ENCODE assay signal across 15 cellular contexts in the genomic region with DNA sequence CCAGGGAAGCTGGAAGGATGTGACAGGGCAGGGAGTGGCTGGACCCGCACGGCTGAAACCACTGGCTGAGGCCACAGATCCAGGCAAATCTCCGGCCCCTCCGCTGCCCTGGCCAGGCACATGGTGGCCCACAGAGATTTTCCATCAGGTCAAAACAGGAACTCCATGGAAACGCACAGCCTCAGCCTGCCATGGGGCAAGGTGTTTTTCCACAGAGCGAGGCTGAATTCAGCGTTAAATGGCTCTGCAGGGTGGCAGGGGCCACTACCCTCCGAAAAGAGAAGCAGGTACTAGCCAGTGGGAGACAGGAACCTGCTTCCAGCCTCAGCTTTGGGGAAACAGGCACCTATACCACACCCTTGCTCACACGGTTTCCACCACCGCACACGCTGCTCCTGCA. TPM values are rescaled to one million over a fixed set of nuclear protein-coding genes. Genes with fewer than 3 reads are reported as not detected.
DNase-seq lines count a peak whose midpoint lies in the region; ATAC-seq and TF ChIP-seq lines count a peak whose summit lies in the region.
"Had no signal": no experiment of that assay in that cellular context is flagged by ENCODE, and none has a peak within 500 bp of the region (broad histone marks: within the 10 kb centered on the region; RNA-seq: fewer than 3 reads in every experiment).

No MANE protein-coding gene starts in this region.

- peaks cover 53 to 91% (median 79%) of the 10 kb centered on the region in 3 donors for H3K4me1 Mint-ChIP-seq in T-cell
- H3K4me1 Mint-ChIP-seq in glutamatergic neuron (ENCODE audit: low read depth, unreplicated experiment) = peaks cover 12% of the 10 kb centered on the region

- peaks cover 30% of the 10 kb centered on the region for H3K36me3 Mint-ChIP-seq in T-cell
- peaks cover 28% of the 10 kb centered on the region for H3K36me3 Mint-ChIP-seq in glutamatergic neuron (ENCODE audit: unreplicated experiment)

- no peaks in the 10 kb centered on the region for H3K36me3 ChIP-seq in skeletal muscle tissue (ENCODE audit: control insufficient read depth in 3 of 3, insufficient read depth in 3 of 3, low read length in 3 of 3)

- peak overlapping the region in 1 of 3 donors; percentile 41 for H3K4me3 Mint-ChIP-seq in T-cell
- H3K4me3 Mint-ChIP-seq in glutamatergic neuron (ENCODE audit: unreplicated experiment) = peak overlapping the region; percentile 5
- H3K4me3 Mint-ChIP-seq: T-helper 2 cell treated with Interferon-gamma antibody and Interleukin-4, amounts not matched to agents 5 μg/mL and 100 μg/mL, for 36 hours had no signal

- no peak overlapping the region for H3K9ac ChIP-seq in skeletal muscle tissue (ENCODE audit: low read depth in 1 of 3, low read length in 3 of 3)

- peaks cover 3 to 7% (median 7%) of the 10 kb centered on the region in 3 donors for H3K4me1 ChIP-seq in skeletal muscle tissue (ENCODE audit: control insufficient read depth in 3 of 3, insufficient read depth in 3 of 3, low read length in 3 of 3)

- H3K27ac Mint-ChIP-seq in T-cell (peak overlapping the region; percentile 75 to 90), glutamatergic neuron (ENCODE audit: unreplicated experiment) (no peak overlapping the region)
- H3K27ac Mint-ChIP-seq: T-helper 2 cell treated with Interferon-gamma antibody and Interleukin-4, amounts not matched to agents 5 μg/mL and 100 μg/mL, for 36 hours had no signal

- POLR2A ChIA-PET in T-cell (lab: Charles Lee) = interaction anchor here in 1 of 2 donors (0.5 to 0.6 kb wide), 2 partner anchors 16 to 275 kb away, joined by 3 to 11 read pairs; no protein-coding TSS in a partner anchor

- DNase-seq in CD1c-positive myeloid dendritic cell (ENCODE audit: extremely low spot score) (peak; percentile 62), T-cell (no peak), glutamatergic neuron (no peak), cerebellar nuclear complex (lab: John Stamatoyannopoulos, UW) (no peak)
- DNase-seq: activated CD4-positive, alpha-beta T cell treated with anti-CD3 and anti-CD28 coated beads for 48 hours; central memory CD4-positive, alpha-beta T cell; DMS53; IMR-90; NCI-H1930; SHP77; stimulated activated CD4-positive, alpha-beta T cell treated with anti-CD3 and anti-CD28 coated beads, Interleukin-15, amount 100 ng/mL, for 24 hours had no signal

- ATAC-seq in T-cell (replicated peaks in 1 of 4) (no peak), HG02885 (IDR thresholded peaks at IDR 0.05; ENCODE audit: poor library complexity, unreplicated experiment) (no peak), HG02884 (IDR thresholded peaks at IDR 0.05; ENCODE audit: unreplicated experiment) (no peak)

- no peak overlapping the region for H3K4me3 ChIP-seq in skeletal muscle tissue (ENCODE audit: low read length in 3 of 3)

- H3K9me3 Mint-ChIP-seq in T-cell = peaks cover 0 to 5% (median 0%) of the 10 kb centered on the region in 3 donors
- H3K9me3 Mint-ChIP-seq in glutamatergic neuron (ENCODE audit: unreplicated experiment) = peaks cover 19% of the 10 kb centered on the region

- CTCF ChIA-PET in T-cell (lab: Charles Lee) = interaction anchor here in 1 of 2 donors (0.6 kb wide), 1 partner anchor 130 kb away, joined by 6 read pairs; no protein-coding TSS in a partner anchor

- TF ChIP-seq CTCF in glutamatergic neuron (IDR thresholded peaks at IDR 0.05; ENCODE audit: partially characterized antibody, unreplicated experiment) = no peak

- H3K9me3 ChIP-seq in skeletal muscle tissue (ENCODE audit: control insufficient read depth in 3 of 3, low read length in 3 of 3) = no peaks in the 10 kb centered on the region

- H3K27me3 ChIP-seq in skeletal muscle tissue (ENCODE audit: control insufficient read depth in 3 of 3, insufficient read depth in 3 of 3, low read length in 3 of 3) = no peaks in the 10 kb centered on the region

- H3K27me3 Mint-ChIP-seq in T-cell = no peaks in the 10 kb centered on the region
- H3K27me3 Mint-ChIP-seq in glutamatergic neuron (ENCODE audit: unreplicated experiment) = peaks cover 13% of the 10 kb centered on the region

- H3K27ac ChIP-seq in skeletal muscle tissue (ENCODE audit: low read depth, low read length) = peak overlapping the region; percentile 19

RNA-seq across cellular contexts. Expression of gene PREX1, which starts 53.1 kb away (rescaled TPM):
- 100 to 1,000 TPM in 4 of 5 donors, 10 to 100 TPM in 1; 99.2 to 181 (median 137) TPM for total RNA-seq in T-cell
- total RNA-seq in glutamatergic neuron (ENCODE audit: unreplicated experiment) = 235 TPM
- 20.4 TPM for total RNA-seq in skeletal muscle tissue
